25 cellular contexts compared by ENCODE assay signal in the genomic region with DNA sequence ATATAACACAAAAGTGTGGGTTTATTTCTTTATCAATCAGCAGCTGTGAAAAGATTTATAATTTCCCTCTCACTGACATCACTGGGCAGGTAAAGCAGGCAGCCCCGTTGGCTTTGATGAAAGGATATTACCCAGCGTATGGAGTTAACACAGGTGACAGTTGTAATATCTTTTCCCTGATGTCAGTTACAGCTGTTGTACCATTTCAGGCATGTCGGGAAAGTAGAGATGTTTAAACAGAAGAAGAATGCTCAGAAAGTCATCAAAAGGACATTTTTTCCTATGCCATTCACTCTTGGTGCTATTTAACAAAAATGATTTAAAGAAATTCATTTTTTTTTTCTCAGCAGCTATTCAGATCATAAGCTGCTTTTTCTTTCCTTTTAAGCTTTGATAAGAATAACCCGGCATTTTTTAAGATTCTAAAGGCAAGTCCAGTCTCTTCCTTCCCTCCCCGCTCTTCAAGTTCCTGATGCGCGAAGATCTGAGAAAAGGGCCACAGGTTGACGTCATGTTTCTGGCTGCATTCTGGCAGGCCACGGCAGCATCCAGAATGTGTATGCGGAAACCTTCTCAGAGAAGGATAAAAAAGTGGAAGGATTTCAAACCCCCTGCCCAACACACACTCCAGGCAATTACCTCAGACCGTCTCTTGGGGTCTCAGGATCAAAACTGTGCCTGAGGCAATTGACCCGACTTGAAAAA. TPM values are rescaled to one million over a fixed set of nuclear protein-coding genes. Genes with fewer than 3 reads are reported as not detected.
DNase-seq lines count a peak whose midpoint lies in the region; TF ChIP-seq lines count a peak whose summit lies in the region.
"Had no signal": no experiment of that assay in that cellular context is flagged by ENCODE, and none has a peak within 500 bp of the region (broad histone marks: within the 10 kb centered on the region; RNA-seq: fewer than 3 reads in every experiment).

No MANE protein-coding gene starts in this region.

- DNase-seq in NCI-H146 (lab: John Stamatoyannopoulos, UW): peak; percentile 13
- DNase-seq in NCI-H146 treated with DMSO at 0.1 percent for 48 hours (lab: John Stamatoyannopoulos, UW; ENCODE audit: unreplicated experiment): no peak
- DNase-seq in astrocyte of the spinal cord (ENCODE audit: low read depth, low spot score): peak; percentile 29
- peak; percentile 70 for DNase-seq in fibroblast of the aortic adventitia (ENCODE audit: low read depth)
- DNase-seq in smooth muscle cell (lab: John Stamatoyannopoulos, UW; ENCODE audit: unreplicated experiment): no peak
- DNase-seq in MM.1S: no peak
- no peak for DNase-seq in OCI-LY7 (ENCODE audit: low spot score)
- DNase-seq in uterus: no peak
- DNase-seq: activated naive CD4-positive, alpha-beta T cell treated with anti-CD3 and anti-CD28 coated beads, Interleukin-2, amount 50 U/mL, for 16 hours; anterior cingulate cortex; BE2C; DMS153; effector CD4-positive, alpha-beta T cell; GF-D8; kidney; MV-4-11; NCI-H1694 treated with DMSO at 0.1 percent for 48 hours; NCI-H2171 treated with DMSO at 0.1 percent for 48 hours; NCI-H524 treated with DMSO at 0.1 percent for 48 hours; nephron progenitor cell; sigmoid colon; T-helper 9 cell had no signal

- TF ChIP-seq POLR2A in uterus (IDR thresholded peaks at IDR 0.05): no peak

- POLR2A ChIA-PET in OCI-LY7 (lab: Charles Lee): no interaction called here

- in situ Hi-C loops in astrocyte of the spinal cord (cut with HindIII; ENCODE audit: low sequenced_read_pairs): no loop called here

- H3K4me3 ChIP-seq in astrocyte of the spinal cord (ENCODE audit: low read depth, low read length) (no peak overlapping the region), fibroblast of the aortic adventitia (ENCODE audit: low read depth, low read length) (no peak overlapping the region), smooth muscle cell (no peak overlapping the region), MM.1S (ENCODE audit: low read length) (no peak overlapping the region), OCI-LY7 (ENCODE audit: low read depth, low read length, poor library complexity, severe bottlenecking) (no peak overlapping the region), uterus (no peak overlapping the region)
- H3K4me3 ChIP-seq: K562, sigmoid colon had no signal

- H3K9me3 ChIP-seq in smooth muscle cell (replicated peaks; ENCODE audit: low read depth) (peaks cover 3% of the 10 kb centered on the region), MM.1S (replicated peaks; ENCODE audit: insufficient read depth, low read length) (no peaks in the 10 kb centered on the region), OCI-LY7 (ENCODE audit: low read length) (no peaks in the 10 kb centered on the region), uterus (no peaks in the 10 kb centered on the region)
- H3K9me3 ChIP-seq: BE2C had no signal

- BruUV-seq in OCI-LY7 (replicated peaks; lab: Mats Ljungman, UMichigan): no TSS peak

- H3K9ac ChIP-seq in smooth muscle cell (ENCODE audit: low read depth) (peak overlapping the region; percentile 88), MM.1S (ENCODE audit: low read length) (no peak overlapping the region)

- H3K4me1 ChIP-seq in smooth muscle cell (ENCODE audit: low read depth) (peaks cover 3% of the 10 kb centered on the region), MM.1S (ENCODE audit: low read length) (no peaks in the 10 kb centered on the region), OCI-LY7 (ENCODE audit: insufficient read depth, low read length, poor library complexity, severe bottlenecking) (no peaks in the 10 kb centered on the region), uterus (no peaks in the 10 kb centered on the region)
- H3K4me1 ChIP-seq: BE2C, sigmoid colon had no signal

- no peaks in the 10 kb centered on the region for H4K20me1 ChIP-seq in smooth muscle cell (ENCODE audit: low read depth)
- H4K20me1 ChIP-seq in MM.1S (ENCODE audit: insufficient read depth, low read length): no peaks in the 10 kb centered on the region
- no peaks in the 10 kb centered on the region for H4K20me1 ChIP-seq in OCI-LY7 (ENCODE audit: insufficient read depth, low read length)

- WGBS in smooth muscle cell (ENCODE audit: low lambda C conversion rate): 90% methylated on average over 12 of the region's 12 CpGs

- CTCF ChIA-PET in OCI-LY7 (lab: Charles Lee; ENCODE audit: unreplicated experiment): no interaction called here

- no peaks in the 10 kb centered on the region for H3K27me3 ChIP-seq in smooth muscle cell (ENCODE audit: low read depth)
- no peaks in the 10 kb centered on the region for H3K27me3 ChIP-seq in MM.1S (replicated peaks; ENCODE audit: insufficient read depth, low read length)
- no peaks in the 10 kb centered on the region for H3K27me3 ChIP-seq in uterus
- H3K27me3 ChIP-seq: BE2C had no signal

- H3K36me3 ChIP-seq in smooth muscle cell (ENCODE audit: low read depth): no peaks in the 10 kb centered on the region
- no peaks in the 10 kb centered on the region for H3K36me3 ChIP-seq in MM.1S (replicated peaks; ENCODE audit: insufficient read depth, low read length)
- H3K36me3 ChIP-seq in OCI-LY7 (ENCODE audit: insufficient read depth, low read length): no peaks in the 10 kb centered on the region
- H3K36me3 ChIP-seq in uterus: no peaks in the 10 kb centered on the region
- H3K36me3 ChIP-seq: BE2C, sigmoid colon had no signal

- intact Hi-C loops in OCI-LY7 (cut with micrococcal nuclease; ENCODE audit: unreplicated experiment): no loop called here
- intact Hi-C loops in uterus (cut with DNase I; ENCODE audit: low total_unique reads): no loop called here

- H3K4me2 ChIP-seq in smooth muscle cell (peak overlapping the region; percentile 56), MM.1S (ENCODE audit: low read depth, low read length) (no peak overlapping the region), OCI-LY7 (ENCODE audit: low read length) (no peak overlapping the region)

- TF ChIP-seq CTCF in astrocyte of the spinal cord (IDR thresholded peaks at IDR 0.05; ENCODE audit: low read depth, low read length) (no peak), fibroblast of the aortic adventitia (IDR thresholded peaks at IDR 0.05; ENCODE audit: insufficient read depth, low read length) (no peak), smooth muscle cell (IDR thresholded peaks at IDR 0.05; ENCODE audit: borderline replicate concordance, insufficient read depth, poor library complexity, severe bottlenecking) (no peak), MM.1S (IDR thresholded peaks at IDR 0.05; ENCODE audit: low read length) (no peak), OCI-LY7 (conservative IDR thresholded peaks at IDR 0.05; ENCODE audit: low read length) (no peak), uterus (IDR thresholded peaks at IDR 0.05) (no peak)

- no peaks in the 10 kb centered on the region for H3K9me2 ChIP-seq in MM.1S (replicated peaks; ENCODE audit: insufficient read depth, low read length)
- no peaks in the 10 kb centered on the region for H3K9me2 ChIP-seq in OCI-LY7 (ENCODE audit: insufficient read depth, low read length)

- H3K27ac ChIP-seq in smooth muscle cell (ENCODE audit: low read depth) (peak overlapping the region; percentile 91), MM.1S (ENCODE audit: low read length) (no peak overlapping the region), OCI-LY7 (ENCODE audit: low read depth, low read length, poor library complexity, severe bottlenecking) (no peak overlapping the region), uterus (no peak overlapping the region)
- H3K27ac ChIP-seq: sigmoid colon had no signal

- H3K79me2 ChIP-seq in smooth muscle cell (ENCODE audit: low read depth) (no peaks in the 10 kb centered on the region), MM.1S (ENCODE audit: low read length) (no peaks in the 10 kb centered on the region), OCI-LY7 (ENCODE audit: insufficient read depth, low read depth, low read length) (no peaks in the 10 kb centered on the region)

- H3F3A ChIP-seq in smooth muscle cell (ENCODE audit: low read depth) (no peaks in the 10 kb centered on the region), MM.1S (ENCODE audit: insufficient read depth, low read length) (no peaks in the 10 kb centered on the region)

- H2AFZ ChIP-seq in smooth muscle cell (ENCODE audit: low read depth): no peak overlapping the region
- H2AFZ ChIP-seq in MM.1S (ENCODE audit: low read length): no peak overlapping the region
- no peak overlapping the region for H2AFZ ChIP-seq in OCI-LY7 (ENCODE audit: low read length)

RNA-seq across cellular contexts. Expression of gene ADAM12, which starts 32.4 kb away (rescaled TPM):
- total RNA-seq in fibroblast of the aortic adventitia (ENCODE audit: low replicate concordance): 82.7 and 83.5 TPM in 2 replicates
- total RNA-seq in smooth muscle cell: 54.3 and 61.6 TPM in 2 replicates
- polyA plus RNA-seq in smooth muscle cell: 32.8 and 40.0 TPM in 2 replicates
- 0.06 TPM in 1 of 2 replicates, not detected in the other for total RNA-seq in OCI-LY7 (2014; rRNA removed; shearing (Covaris generic))
- total RNA-seq in OCI-LY7 (2022): not detected in 2 replicates
- 10 to 100 TPM in 1 of 4 donors, under 1 TPM in 2, not detected in 1; under 0.01 to 60.8 (median 0.64) TPM for total RNA-seq in uterus
- total RNA-seq: activated T-helper 1 cell treated with anti-CD3 and anti-CD28 coated beads, Interleukin-12 subunit alpha, Interleukin-12 subunit beta, Interleukin-2, Interleukin-4 antibody, amounts not matched to agents 30 ng/mL and 10 ng/mL and 1 ng/mL, durations not matched to agents 14 hours and 24 hours and 36 hours; HT-29; K562 had no signal
- polyA plus RNA-seq: K562 had no signal

Comparison
In these comparisons a context has a peak if more than half of its experiments do, and no peak if none do; other contexts are left out.
1. DNase-seq: peak in NCI-H146 (single experiment), astrocyte of the spinal cord (single experiment) and fibroblast of the aortic adventitia (single experiment); none in NCI-H146 treated with DMSO at 0.1 percent for 48 hours (single experiment), smooth muscle cell (single experiment), MM.1S (single experiment), OCI-LY7 (single experiment) and uterus (0 of 2).